ENCODE assay signal across 14 cellular contexts in the genomic region with DNA sequence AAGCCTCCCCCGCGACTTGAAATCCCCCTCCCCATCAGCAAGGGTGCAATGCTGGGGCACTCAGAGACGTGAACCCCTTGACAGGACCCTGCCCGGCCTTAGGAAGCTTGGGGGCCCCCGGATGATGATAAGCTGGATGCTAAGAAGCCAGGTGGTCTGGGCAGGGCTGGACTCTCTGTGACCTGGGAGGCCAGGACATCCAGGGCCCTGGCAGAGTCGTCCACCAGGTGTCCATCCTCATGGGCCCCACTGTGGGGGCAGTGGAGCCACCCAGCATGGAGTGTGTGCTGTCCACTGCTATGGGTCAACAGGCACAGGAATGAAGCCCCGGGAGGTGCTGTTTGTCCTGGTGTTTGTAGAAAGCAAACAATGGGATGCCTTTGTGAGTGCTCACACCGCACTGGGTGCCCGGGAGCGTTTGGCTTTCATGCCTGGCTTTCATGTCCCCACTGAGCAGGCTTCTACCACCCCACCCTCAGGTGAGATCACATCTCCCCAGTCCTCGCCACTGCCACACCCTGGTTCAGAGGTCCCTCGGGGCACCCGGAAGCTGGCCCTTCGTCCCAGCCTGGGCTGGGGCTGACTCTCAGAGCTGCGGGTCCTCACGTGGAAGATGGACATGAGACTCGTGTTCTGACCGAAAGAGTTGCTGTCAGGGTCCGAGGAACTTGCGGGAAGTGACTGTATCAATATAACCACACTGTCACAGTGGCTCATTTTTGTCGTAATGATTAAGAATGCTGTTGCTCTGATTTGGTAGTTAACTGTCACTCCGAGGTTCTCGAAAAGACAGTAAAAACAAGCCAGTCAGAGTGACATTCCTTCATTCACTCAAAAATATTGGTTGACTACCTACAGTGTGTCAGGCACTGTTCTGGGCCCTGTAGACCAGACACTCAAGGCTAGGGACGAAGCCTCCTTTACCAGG. TPM values are rescaled to one million over a fixed set of nuclear protein-coding genes. Genes with fewer than 3 reads are reported as not detected.
DNase-seq lines count a peak whose midpoint lies in the region; ATAC-seq, FAIRE-seq and TF ChIP-seq lines count a peak whose summit lies in the region.
"Had no signal": no experiment of that assay in that cellular context is flagged by ENCODE, and none has a peak within 500 bp of the region (broad histone marks: within the 10 kb centered on the region; RNA-seq: fewer than 3 reads in every experiment).

No MANE protein-coding gene starts in this region.

- no peak overlapping the region for H2BK5ac ChIP-seq in mesenchymal stem cell (ENCODE audit: low read depth, low read length, poor library complexity, severe bottlenecking)

- 15% methylated on average over 13 of the region's 24 CpGs for WGBS in A549 (ENCODE audit: missing lambda C conversion rate)
- 79% methylated on average over 24 of the region's 24 CpGs for WGBS in mesenchymal stem cell
- WGBS in gastroesophageal sphincter (ENCODE audit: low coverage in 1 of 2), 2 donors = 73 to 90% methylated on average over 3 to 7 of the region's 24 CpGs

- CTCF ChIA-PET in A549 (lab: Yijun Ruan, JAX) (interaction anchor here (1.0 to 1.5 kb wide), 4 partner anchors 25 to 154 kb away, joined by 3 to 4 read pairs (median 4); no protein-coding TSS in a partner anchor), HCT116 (lab: Charles Lee) (no interaction called here)

- no peaks in the 10 kb centered on the region for H3K79me1 ChIP-seq in mesenchymal stem cell (replicated peaks; ENCODE audit: low read length, poor library complexity, severe bottlenecking)

- no peak overlapping the region for H3K4me3 ChIP-seq in A549
- H3K4me3 ChIP-seq in HCT116 (replicated peaks in 1 of 2; ENCODE audit: low read depth in 1 of 2, low read length in 2 of 2) = no peak overlapping the region
- no peak overlapping the region for H3K4me3 ChIP-seq in mesenchymal stem cell (ENCODE audit: insufficient read depth in 1 of 2, low read depth in 1 of 2, low read length in 2 of 2)
- no peak overlapping the region for H3K4me3 ChIP-seq in gastroesophageal sphincter
- H3K4me3 ChIP-seq: lung had no signal

- peak; percentile 76 to 86 for ATAC-seq in A549
- peak; percentile 84 for ATAC-seq in HCT116
- no peak for ATAC-seq in HG02884 (IDR thresholded peaks at IDR 0.05; ENCODE audit: unreplicated experiment)
- ATAC-seq in gastroesophageal sphincter = no peak

- H3K79me2 ChIP-seq in HCT116 (ENCODE audit: insufficient read depth, low read length) = no peaks in the 10 kb centered on the region

- H3K4me1 ChIP-seq in A549 (peaks cover 67% of the 10 kb centered on the region), HCT116 (ENCODE audit: control insufficient read depth in 1 of 2, insufficient read depth in 2 of 2, low read length in 2 of 2) (peaks cover 17 to 57% of the 10 kb centered on the region in 2 experiments), mesenchymal stem cell (ENCODE audit: control insufficient read depth, insufficient read depth, low read depth, low read length) (peaks cover 41% of the 10 kb centered on the region), gastroesophageal sphincter (no peaks in the 10 kb centered on the region)

- intact Hi-C loops in HCT116 (cut with micrococcal nuclease) = no loop called here

- peak overlapping the region; percentile 57 for H2AFZ ChIP-seq in HCT116 (ENCODE audit: low read depth, low read length, poor library complexity, severe bottlenecking)
- H2AFZ ChIP-seq in mesenchymal stem cell (ENCODE audit: low read depth, low read length) = no peak overlapping the region

- H3K4me2 ChIP-seq in A549 (peak overlapping the region; percentile 65), HCT116 (ENCODE audit: low read length) (peak overlapping the region; percentile 63), mesenchymal stem cell (ENCODE audit: low read length, poor library complexity, severe bottlenecking) (no peak overlapping the region)

- H3K14ac ChIP-seq in mesenchymal stem cell (ENCODE audit: low read length in 2 of 2) = no peak overlapping the region

- peak overlapping the region; percentile 7; the same call in 1 of the 2 replicates for H3K9ac ChIP-seq in HCT116 (ENCODE audit: low read length)
- no peak overlapping the region for H3K9ac ChIP-seq in mesenchymal stem cell (ENCODE audit: low read length)

- BruUV-seq in HCT116 (replicated peaks; lab: Mats Ljungman, UMichigan) = no TSS peak

- no peaks in the 10 kb centered on the region for H3K36me3 ChIP-seq in HCT116 (ENCODE audit: control insufficient read depth in 1 of 2, insufficient read depth in 2 of 2, low read length in 2 of 2)
- H3K36me3 ChIP-seq in mesenchymal stem cell (ENCODE audit: control insufficient read depth in 1 of 2, insufficient read depth in 2 of 2, low read depth in 1 of 2, low read length in 2 of 2) = no peaks in the 10 kb centered on the region
- no peaks in the 10 kb centered on the region for H3K36me3 ChIP-seq in gastroesophageal sphincter

- TF ChIP-seq CTCF in A549 (IDR thresholded peaks at IDR 0.05) (no peak), HCT116 (IDR thresholded peaks at IDR 0.05 in 2 of 3, conservative IDR thresholded peaks at IDR 0.05 in 1 of 3; ENCODE audit: borderline replicate concordance in 1 of 3, insufficient read depth in 1 of 3, low read depth in 2 of 3, low read length in 2 of 3) (no peak), gastroesophageal sphincter (IDR thresholded peaks at IDR 0.05) (no peak)

- peak overlapping the region; percentile 87 to 98 for H3K27ac ChIP-seq in A549
- H3K27ac ChIP-seq in HCT116 (ENCODE audit: low read depth, low read length) = no peak overlapping the region
- H3K27ac ChIP-seq in mesenchymal stem cell (ENCODE audit: low read length, poor library complexity, severe bottlenecking) = no peak overlapping the region
- no peak overlapping the region for H3K27ac ChIP-seq in gastroesophageal sphincter

- H3K9me2 ChIP-seq in HCT116 (ENCODE audit: insufficient read depth) = no peaks in the 10 kb centered on the region

- peak; percentile 94 to 97 for DNase-seq in A549 (ENCODE audit: low read depth in 1 of 2, low spot score in 1 of 2)
- peak; percentile 41 for DNase-seq in HCT116 (ENCODE audit: low read depth, low spot score)
- DNase-seq in astrocyte of the hippocampus (ENCODE audit: low read depth, low spot score) = peak; percentile 68
- no peak for DNase-seq in mesenchymal stem cell
- DNase-seq in stimulated activated CD4-positive, alpha-beta T cell treated with anti-CD3 and anti-CD28 coated beads, Interleukin-15, amount 100 ng/mL, for 24 hours = no peak
- no peak for DNase-seq in NCI-H524 treated with DMSO at 0.1 percent for 48 hours (lab: John Stamatoyannopoulos, UW)
- DNase-seq: Kasumi-1, NCI-H226, occipital lobe had no signal

- peak; percentile 88 to 92; a peak in 3 of 5 replicates for TF ChIP-seq EP300 in A549 (IDR thresholded peaks at IDR 0.05)
- TF ChIP-seq EP300 in gastroesophageal sphincter (IDR thresholded peaks at IDR 0.05) = no peak

- no peak overlapping the region for H3K18ac ChIP-seq in mesenchymal stem cell (ENCODE audit: low read depth in 1 of 2, low read length in 2 of 2)

- peak in 1 of 2 experiments; percentile 53; a peak in 2 of 5 replicates for TF ChIP-seq RAD21 in A549 (conservative IDR thresholded peaks at IDR 0.05 in 1 of 2, IDR thresholded peaks at IDR 0.05 in 1 of 2)
- TF ChIP-seq RAD21 in HCT116 (IDR thresholded peaks at IDR 0.05; ENCODE audit: low read depth) = no peak

- RAD21 ChIA-PET in HCT116 (lab: Charles Lee; ENCODE audit: low non-redundant PET in 1 of 2, low total read pairs in 2 of 2, uncharacterized antibody in 2 of 2, unreplicated experiment in 2 of 2) = no interaction called here

- H2BK12ac ChIP-seq in mesenchymal stem cell (ENCODE audit: low read length in 2 of 2) = no peak overlapping the region

- no peak overlapping the region for H3K4ac ChIP-seq in mesenchymal stem cell (ENCODE audit: low read depth in 1 of 2, low read length in 2 of 2)

- peak; percentile 74 for FAIRE-seq in A549 (lab: Jason Lieb, UNC)
- FAIRE-seq: astrocyte had no signal

- no peak overlapping the region for H3K23ac ChIP-seq in mesenchymal stem cell (ENCODE audit: low read length in 2 of 2)

- POLR2A ChIA-PET in A549 (lab: Yijun Ruan, JAX) = interaction anchor here (0.6 kb wide), 1 partner anchor 10 kb away, joined by 3 read pairs; no protein-coding TSS in a partner anchor
- POLR2A ChIA-PET in HCT116 (lab: Charles Lee) = no interaction called here

- H4K8ac ChIP-seq in mesenchymal stem cell (ENCODE audit: low read length) = no peak overlapping the region

- no peak overlapping the region for H2BK120ac ChIP-seq in mesenchymal stem cell (ENCODE audit: low read depth, low read length)

- peak overlapping the region; percentile 35 for H4K91ac ChIP-seq in mesenchymal stem cell (ENCODE audit: low read length)

- TF ChIP-seq POLR2A in A549 (IDR thresholded peaks at IDR 0.05; ENCODE audit: low read length) (no peak), HCT116 (IDR thresholded peaks at IDR 0.05; ENCODE audit: borderline replicate concordance, extremely low read depth, insufficient read depth, insufficient read length) (no peak), gastroesophageal sphincter (IDR thresholded peaks at IDR 0.05) (no peak)

- no peaks in the 10 kb centered on the region for H3K27me3 ChIP-seq in HCT116 (ENCODE audit: insufficient read depth, low read length)
- H3K27me3 ChIP-seq in mesenchymal stem cell (ENCODE audit: control insufficient read depth in 1 of 2, insufficient read depth in 1 of 2, low read length in 2 of 2) = peaks cover 9 to 90% of the 10 kb centered on the region in 2 experiments
- H3K27me3 ChIP-seq in gastroesophageal sphincter = peaks cover 52% of the 10 kb centered on the region

- H3K9me3 ChIP-seq in A549 (no peaks in the 10 kb centered on the region), HCT116 (ENCODE audit: control insufficient read depth in 1 of 2, insufficient read depth in 1 of 2, low read depth in 1 of 2, low read length in 2 of 2) (no peaks in the 10 kb centered on the region), mesenchymal stem cell (ENCODE audit: control insufficient read depth, low read length) (no peaks in the 10 kb centered on the region), gastroesophageal sphincter (no peaks in the 10 kb centered on the region)

- H2AK5ac ChIP-seq in mesenchymal stem cell (ENCODE audit: low read length, severe bottlenecking) = no peak overlapping the region

- H2BK15ac ChIP-seq in mesenchymal stem cell (ENCODE audit: low read depth, poor library complexity, severe bottlenecking) = no peak overlapping the region

- H4K20me1 ChIP-seq in HCT116 (ENCODE audit: insufficient read depth) = no peaks in the 10 kb centered on the region

TF ChIP-seq in A549, 52 proteins besides CTCF, POLR2A, EP300 and RAD21 (continues in another document):
- TF ChIP-seq KDM5A (IDR thresholded peaks at IDR 0.05) = no peak

RNA-seq across cellular contexts. Expression of gene INHBB, which starts 53.3 kb away (rescaled TPM):
- 21.4 and 25.3 TPM in 2 replicates for polyA plus RNA-seq in A549 (2011; rRNA removed)
- polyA plus RNA-seq in A549 (2012; cell fraction: cytosol; rRNA removed) = 14.3 and 17.6 TPM in 2 replicates
- 13.8 and 22.1 TPM in 2 replicates for polyA plus RNA-seq in A549 (2012; cell fraction: nucleus; rRNA removed)
- polyA plus RNA-seq in A549 (2017; fragmentation: RNase III; extraction: RNeasy Plus Mini Kit Qiagen cat#74134 plus additional on column Dnase treatment) = 7.2 to 9.3 TPM (median 9.2 TPM) in 3 replicates
- 27.5 and 33.4 TPM in 2 replicates for polyA minus RNA-seq in A549 (2011; rRNA and poly(A)+ RNA removed)
- 0.27 TPM for total RNA-seq in HCT116 (2021; ENCODE audit: unreplicated experiment)
- 0.26 TPM in 2 replicates for polyA plus RNA-seq in HCT116 (2012)
- 0.01 TPM for polyA plus RNA-seq in mesenchymal stem cell (2013, experiment 1 of 2)
- polyA plus RNA-seq in mesenchymal stem cell (2013, experiment 2 of 2) = 0.01 TPM
- total RNA-seq in gastroesophageal sphincter = 1 to 10 TPM in 3 of 4 donors, under 1 TPM in 1; 0.31 to 8.4 (median 3.4) TPM
- total RNA-seq: B cell had no signal

Comparison
In these comparisons a context has a peak if more than half of its experiments do, and no peak if none do; other contexts are left out.
1. ATAC-seq: peak in A549 (2 of 2) and HCT116 (single experiment); none in HG02884 (single experiment) and gastroesophageal sphincter (single experiment).
2. DNase-seq: peak in A549 (2 of 2), HCT116 (single experiment) and astrocyte of the hippocampus (single experiment); none in mesenchymal stem cell (single experiment), stimulated activated CD4-positive, alpha-beta T cell treated with anti-CD3 and anti-CD28 coated beads, Interleukin-15, amount 100 ng/mL, for 24 hours (single experiment) and NCI-H524 treated with DMSO at 0.1 percent for 48 hours (single experiment).
3. H3K27ac ChIP-seq: peak in A549 (2 of 2); none in HCT116 (single experiment), mesenchymal stem cell (single experiment) and gastroesophageal sphincter (0 of 4).
4. Of the 6 proteins assayed by ChIP-seq in both A549 and HCT116: peak only in A549: none; only in HCT116: none; in both: MAX; in neither: 3; mixed calls (peak in some experiments, not most) for 2.